ENCODE assay signal across 28 cellular contexts in the genomic region with DNA sequence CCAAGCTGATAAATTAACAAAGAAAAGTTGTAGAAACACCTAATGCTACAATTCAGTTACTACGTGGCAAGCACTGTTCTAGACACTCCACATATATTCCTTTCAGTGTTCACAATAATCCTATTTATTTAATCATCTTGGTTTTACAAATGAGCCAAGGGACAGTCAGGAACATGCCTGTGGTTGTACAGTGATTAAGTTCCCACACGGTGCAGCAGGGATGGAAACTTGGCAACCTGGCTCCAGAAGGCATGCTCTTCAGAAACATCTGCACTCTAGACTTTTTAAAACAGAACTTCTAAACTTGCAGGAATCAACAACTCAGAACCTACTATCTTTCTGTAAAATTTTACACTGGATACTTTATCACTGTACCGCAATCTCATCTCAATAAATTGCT. TPM values are rescaled to one million over a fixed set of nuclear protein-coding genes. Genes with fewer than 3 reads are reported as not detected.
DNase-seq lines count a peak whose midpoint lies in the region; ATAC-seq, FAIRE-seq and TF ChIP-seq lines count a peak whose summit lies in the region.
"Had no signal": no experiment of that assay in that cellular context is flagged by ENCODE, and none has a peak within 500 bp of the region (broad histone marks: within the 10 kb centered on the region; RNA-seq: fewer than 3 reads in every experiment).

No MANE protein-coding gene starts in this region.

- TF ChIP-seq CTCF in D721Med (IDR thresholded peaks at IDR 0.05; ENCODE audit: insufficient read depth, missing control alignments) (no peak), IMR-90 (conservative IDR thresholded peaks at IDR 0.05; ENCODE audit: low read depth, low read length) (no peak), brain microvascular endothelial cell (IDR thresholded peaks at IDR 0.05; ENCODE audit: low read depth, low read length, missing control alignments) (no peak), keratinocyte (optimal IDR thresholded peaks at IDR 0.05 in 1 of 3, IDR thresholded peaks at IDR 0.05 in 1 of 3, conservative IDR thresholded peaks at IDR 0.05 in 1 of 3; ENCODE audit: extremely low read depth in 1 of 3, insufficient read depth in 2 of 3, low read length in 3 of 3) (no peak), OCI-LY7 (conservative IDR thresholded peaks at IDR 0.05; ENCODE audit: low read length) (no peak), MM.1S (IDR thresholded peaks at IDR 0.05; ENCODE audit: low read length) (no peak)

- in situ Hi-C loops in IMR-90 (cut with MboI; ENCODE audit: low sequenced_read_pairs) (no loop called here), brain microvascular endothelial cell (cut with HindIII; ENCODE audit: low pct_ligation_motif_present, low sequenced_read_pairs) (no loop called here)

- no peaks in the 10 kb centered on the region for H3K27me3 ChIP-seq in IMR-90 (ENCODE audit: control insufficient read depth, insufficient read depth, low read length)
- H3K27me3 ChIP-seq in brain microvascular endothelial cell (replicated peaks) = no peaks in the 10 kb centered on the region
- H3K27me3 ChIP-seq in keratinocyte (ENCODE audit: control insufficient read depth, extremely low read depth, insufficient read depth, low read length) = no peaks in the 10 kb centered on the region
- no peaks in the 10 kb centered on the region for H3K27me3 ChIP-seq in MM.1S (replicated peaks; ENCODE audit: insufficient read depth, low read length)
- H3K27me3 ChIP-seq: left lung, neural progenitor cell, upper lobe of left lung had no signal

- H3K9me3 ChIP-seq in IMR-90 (ENCODE audit: control insufficient read depth, insufficient read depth, low read length) = no peaks in the 10 kb centered on the region
- H3K9me3 ChIP-seq in keratinocyte (ENCODE audit: control insufficient read depth, low read depth, low read length) = no peaks in the 10 kb centered on the region
- H3K9me3 ChIP-seq in OCI-LY7 (ENCODE audit: low read length) = no peaks in the 10 kb centered on the region
- H3K9me3 ChIP-seq in MM.1S (replicated peaks; ENCODE audit: insufficient read depth, low read length) = no peaks in the 10 kb centered on the region
- H3K9me3 ChIP-seq: left lung, SK-N-SH, upper lobe of left lung had no signal

- H3F3A ChIP-seq in MM.1S (ENCODE audit: insufficient read depth, low read length) = no peaks in the 10 kb centered on the region

- H4K91ac ChIP-seq in IMR-90 (ENCODE audit: insufficient read depth, low read depth, low read length) = no peak overlapping the region

- H3K4me3 ChIP-seq in IMR-90 (ENCODE audit: insufficient read depth, low read depth, low read length) = no peak overlapping the region
- no peak overlapping the region for H3K4me3 ChIP-seq in brain microvascular endothelial cell (ENCODE audit: low read depth, low read length)
- H3K4me3 ChIP-seq in keratinocyte (ENCODE audit: control insufficient read depth in 2 of 3, extremely low read depth in 1 of 3, insufficient read depth in 2 of 3, low read depth in 1 of 3, low read length in 3 of 3) = no peak overlapping the region
- no peak overlapping the region for H3K4me3 ChIP-seq in OCI-LY7 (ENCODE audit: low read depth, low read length, poor library complexity, severe bottlenecking)
- H3K4me3 ChIP-seq in MM.1S (ENCODE audit: low read length) = no peak overlapping the region
- H3K4me3 ChIP-seq: left lung, neural progenitor cell, upper lobe of left lung had no signal

- TF ChIP-seq POLR2A in IMR-90 (IDR thresholded peaks at IDR 0.05; ENCODE audit: low read depth, low read length) = no peak

- WGBS in IMR-90 (ENCODE audit: extremely low coverage in 2 of 2, insufficient read length in 1 of 2), 2 experiments = no CpG with 5 or more reads among the region's 3 CpGs

- H2BK20ac ChIP-seq in IMR-90 (ENCODE audit: low read depth, low read length) = no peak overlapping the region

- H3K79me2 ChIP-seq in keratinocyte (ENCODE audit: control insufficient read depth, insufficient read depth, low read length) = no peaks in the 10 kb centered on the region
- H3K79me2 ChIP-seq in OCI-LY7 (ENCODE audit: insufficient read depth, low read depth, low read length) = peaks cover 6% of the 10 kb centered on the region; the same call in 1 of the 2 replicates
- 0 out of 2 replicates have a peak, but pooled peaks cover 7% of the 10 kb centered on the region for H3K79me2 ChIP-seq in MM.1S (ENCODE audit: low read length)

- H3K9me2 ChIP-seq in OCI-LY7 (ENCODE audit: insufficient read depth, low read length) (no peaks in the 10 kb centered on the region), MM.1S (replicated peaks; ENCODE audit: insufficient read depth, low read length) (no peaks in the 10 kb centered on the region)
- H3K9me2 ChIP-seq: SK-N-SH had no signal

- no peak overlapping the region for H3K9ac ChIP-seq in IMR-90 (ENCODE audit: low read depth, low read length)
- H3K9ac ChIP-seq in keratinocyte (ENCODE audit: control insufficient read depth, extremely low read depth, insufficient read depth, low read length) = no peak overlapping the region
- no peak overlapping the region for H3K9ac ChIP-seq in MM.1S (ENCODE audit: low read length)
- H3K9ac ChIP-seq: neural progenitor cell, SK-N-SH had no signal

- intact Hi-C loops in IMR-90 (cut with micrococcal nuclease) = no loop called here
- intact Hi-C loops in OCI-LY7 (cut with micrococcal nuclease; ENCODE audit: unreplicated experiment) = no loop called here

- dilution Hi-C loops in IMR-90 (cut with HindIII; ENCODE audit: low sequenced_read_pairs, unreplicated experiment) (no loop called here), keratinocyte (cut with MboI; ENCODE audit: extremely low pct_ligation_motif_present, low sequenced_read_pairs) (no loop called here)

- H3K36me3 ChIP-seq in IMR-90 (ENCODE audit: control insufficient read depth, insufficient read depth, low read length) (peaks cover 6% of the 10 kb centered on the region; the same call in 1 of the 2 replicates), brain microvascular endothelial cell (replicated peaks) (no peaks in the 10 kb centered on the region), keratinocyte (ENCODE audit: control insufficient read depth in 2 of 2, extremely low read depth in 1 of 2, insufficient read depth in 2 of 2, low read length in 2 of 2) (peaks cover 0 to 2% of the 10 kb centered on the region in 2 experiments), OCI-LY7 (ENCODE audit: insufficient read depth, low read length) (peaks cover 77% of the 10 kb centered on the region), MM.1S (replicated peaks; ENCODE audit: insufficient read depth, low read length) (no peaks in the 10 kb centered on the region; the same call in 1 of the 2 replicates)
- H3K36me3 ChIP-seq: neural progenitor cell had no signal

- no peak overlapping the region for H3K4ac ChIP-seq in IMR-90 (ENCODE audit: low read depth, low read length)

- no peak overlapping the region for H2AK9ac ChIP-seq in IMR-90 (replicated peaks; ENCODE audit: low read depth, low read length, poor library complexity)

- H3K27ac ChIP-seq in IMR-90 (ENCODE audit: insufficient read depth, low read length) (no peak overlapping the region), brain microvascular endothelial cell (no peak overlapping the region), keratinocyte (ENCODE audit: control insufficient read depth, insufficient read depth, low read length) (no peak overlapping the region), OCI-LY7 (ENCODE audit: low read depth, low read length, poor library complexity, severe bottlenecking) (no peak overlapping the region), MM.1S (ENCODE audit: low read length) (no peak overlapping the region)
- H3K27ac ChIP-seq: HL-60, neural progenitor cell, upper lobe of left lung had no signal

- no peak overlapping the region for H3K56ac ChIP-seq in IMR-90 (ENCODE audit: extremely low read depth, insufficient read depth, low read length)

- no peak overlapping the region for H4K8ac ChIP-seq in IMR-90 (ENCODE audit: low read depth in 2 of 2, low read length in 2 of 2)

- no peak overlapping the region for H2AK5ac ChIP-seq in IMR-90 (ENCODE audit: low read depth, low read length)

- H3K23ac ChIP-seq in IMR-90 (ENCODE audit: low read depth, low read length) = no peak overlapping the region

- H4K20me1 ChIP-seq in IMR-90 (ENCODE audit: insufficient read depth, low read length) (no peaks in the 10 kb centered on the region), keratinocyte (ENCODE audit: control insufficient read depth, extremely low read depth, insufficient read depth, low read length) (no peaks in the 10 kb centered on the region), OCI-LY7 (ENCODE audit: insufficient read depth, low read length) (peaks cover 6% of the 10 kb centered on the region; the same call in 1 of the 2 replicates), MM.1S (ENCODE audit: insufficient read depth, low read length) (no peaks in the 10 kb centered on the region)

- no peak overlapping the region for H3K4me2 ChIP-seq in IMR-90 (ENCODE audit: low read depth, low read length)
- H3K4me2 ChIP-seq in keratinocyte (ENCODE audit: control insufficient read depth, extremely low read depth, insufficient read depth, low read depth, low read length) = no peak overlapping the region
- no peak overlapping the region for H3K4me2 ChIP-seq in OCI-LY7 (ENCODE audit: low read length)
- no peak overlapping the region for H3K4me2 ChIP-seq in MM.1S (ENCODE audit: low read depth, low read length)
- H3K4me2 ChIP-seq: neural progenitor cell, SK-N-SH had no signal

- no peak overlapping the region for H4K5ac ChIP-seq in IMR-90 (ENCODE audit: low read depth, low read length)

- no TSS peak for BruUV-seq in IMR-90 (replicated peaks; lab: Mats Ljungman, UMichigan)
- no TSS peak for BruUV-seq in OCI-LY7 (replicated peaks; lab: Mats Ljungman, UMichigan)

- H2AFZ ChIP-seq in IMR-90 (replicated peaks; ENCODE audit: low read length, poor library complexity) (no peak overlapping the region), keratinocyte (ENCODE audit: control insufficient read depth, low read length) (no peak overlapping the region), OCI-LY7 (ENCODE audit: low read length) (no peak overlapping the region), MM.1S (ENCODE audit: low read length) (no peak overlapping the region)
- H2AFZ ChIP-seq: neural progenitor cell had no signal

- H3K79me1 ChIP-seq in IMR-90 (ENCODE audit: low read depth in 1 of 2, low read length in 2 of 2) = no peaks in the 10 kb centered on the region

- H3K9me1 ChIP-seq in IMR-90 (ENCODE audit: insufficient read depth, low read length) (no peaks in the 10 kb centered on the region), keratinocyte (ENCODE audit: control insufficient read depth, extremely low read depth, insufficient read depth, low read length) (no peaks in the 10 kb centered on the region)

- no peak for DNase-seq in D721Med (ENCODE audit: insufficient read length, low spot score)
- peak; percentile 16 for DNase-seq in IMR-90
- peak; percentile 7 for DNase-seq in brain microvascular endothelial cell
- DNase-seq in keratinocyte (ENCODE audit: low read depth, low spot score) = no peak
- DNase-seq in OCI-LY7 (ENCODE audit: low spot score) = no peak
- no peak for DNase-seq in MM.1S
- no peak for DNase-seq in NCI-H2081 (lab: John Stamatoyannopoulos, UW)
- DNase-seq: activated CD4-positive, alpha-beta memory T cell treated with anti-CD3 and anti-CD28 coated beads for 36 hours; activated gamma-delta T cell; activated T-cell treated with anti-CD3 and anti-CD28 coated beads for 4 hours; amniotic stem cell; cerebellar nuclear complex; effector memory CD4-positive, alpha-beta T cell; head of caudate nucleus; left lung; MV-4-11; NCI-H187; NCI-H345; NK-92 treated with Interleukin-12 subunit alpha and Interleukin-12 subunit beta, amount 100 ng/mL, for 24 hours; SK-N-SH; stimulated activated CD8-positive, alpha-beta memory T cell treated with anti-CD3 and anti-CD28 coated beads, Interleukin-4, amount 100 ng/mL, for 48 hours; upper lobe of left lung had no signal

- no peak overlapping the region for H2BK5ac ChIP-seq in IMR-90 (ENCODE audit: low read depth, low read length, poor library complexity, severe bottlenecking)

- no peak overlapping the region for H3K14ac ChIP-seq in IMR-90 (replicated peaks; ENCODE audit: low read depth, low read length)

- no peak for TF ChIP-seq RAD21 in IMR-90 (IDR thresholded peaks at IDR 0.05; ENCODE audit: low read length)

- no peak overlapping the region for H3K18ac ChIP-seq in IMR-90 (ENCODE audit: low read depth, low read length)

- no peaks in the 10 kb centered on the region for H3K4me1 ChIP-seq in IMR-90 (ENCODE audit: control insufficient read depth, insufficient read depth, low read length)
- H3K4me1 ChIP-seq in keratinocyte (ENCODE audit: control insufficient read depth, extremely low read depth, insufficient read depth, low read length) = peaks cover 7% of the 10 kb centered on the region
- no peaks in the 10 kb centered on the region for H3K4me1 ChIP-seq in OCI-LY7 (ENCODE audit: insufficient read depth, low read length, poor library complexity, severe bottlenecking)
- H3K4me1 ChIP-seq in MM.1S (ENCODE audit: low read length) = no peaks in the 10 kb centered on the region

- no peak overlapping the region for H2BK15ac ChIP-seq in IMR-90 (ENCODE audit: low read depth, low read length)

- CTCF ChIA-PET in IMR-90 (lab: Yijun Ruan, JAX) = no interaction called here
- CTCF ChIA-PET in OCI-LY7 (lab: Charles Lee; ENCODE audit: unreplicated experiment) = no interaction called here

- POLR2A ChIA-PET in IMR-90 (lab: Charles Lee; ENCODE audit: unreplicated experiment) = no interaction called here
- POLR2A ChIA-PET in OCI-LY7 (lab: Charles Lee) = interaction anchor here (0.7 to 2.4 kb wide), 2 partner anchors 11 to 36 kb away, joined by 3 to 10 read pairs; no protein-coding TSS in a partner anchor

- no peak for ATAC-seq in IMR-90 (ENCODE audit: low read depth)
- ATAC-seq in HG02759 (IDR thresholded peaks at IDR 0.05; ENCODE audit: unreplicated experiment) = no peak
- ATAC-seq: esophagus mucosa, left lung, WTC11 had no signal

- no peak overlapping the region for H2BK120ac ChIP-seq in IMR-90 (ENCODE audit: low read depth, low read length)

- FAIRE-seq in D721Med (lab: Jason Lieb, UNC) = peak; percentile 82
- peak; percentile 59 for FAIRE-seq in keratinocyte (lab: Jason Lieb, UNC)
- FAIRE-seq: RCC 7860 had no signal

RNA-seq across cellular contexts. Expression of a gene that starts 32.1 kb away (rescaled TPM):
- total RNA-seq in IMR-90 (2012; rRNA removed) (12.2 and 12.8 TPM in 2 replicates), OCI-LY7 (2022) (66.6 and 94.1 TPM in 2 replicates)
- polyA plus RNA-seq in IMR-90 (2012; rRNA removed) (4.4 and 5.6 TPM in 2 replicates), keratinocyte (8.6 to 10.7 TPM (median 9.2 TPM) in 3 replicates)
- polyA plus RNA-seq in IMR-90 (2012; cell fraction: cytosol; rRNA removed) = 1.2 and 2.0 TPM in 2 replicates
- polyA plus RNA-seq in IMR-90 (2012; cell fraction: nucleus; rRNA removed; ENCODE audit: low replicate concordance) = 2.4 and 17.7 TPM in 2 replicates
- 8.3 TPM for polyA plus RNA-seq in keratinocyte (2011; ENCODE audit: low read depth)
- 3.8 and 8.9 TPM in 2 replicates for polyA plus RNA-seq in keratinocyte (2011; cell fraction: cytosol; rRNA removed)
- polyA plus RNA-seq in keratinocyte (2011; cell fraction: nucleus; rRNA removed) = 14.6 and 17.3 TPM in 2 replicates
- 6.2 and 8.5 TPM in 2 replicates for polyA plus RNA-seq in keratinocyte (2012; ENCODE audit: low replicate concordance)
- 3.8 to 16.7 TPM (median 12.2 TPM) in 3 replicates for polyA minus RNA-seq in keratinocyte
- 5.6 TPM for polyA minus RNA-seq in keratinocyte (2011; cell fraction: cytosol; rRNA and poly(A)+ RNA removed)
- polyA minus RNA-seq in keratinocyte (2011; cell fraction: nucleus; rRNA and poly(A)+ RNA removed) = 14.2 and 21.9 TPM in 2 replicates
- 23.2 and 34.3 TPM in 2 replicates for total RNA-seq in OCI-LY7 (2014; rRNA removed; shearing (Covaris generic))

Comparison
In these comparisons a context has a peak if more than half of its experiments do, and no peak if none do; other contexts are left out.
1. DNase-seq: peak in IMR-90 (single experiment) and brain microvascular endothelial cell (single experiment); none in D721Med (single experiment), keratinocyte (single experiment), OCI-LY7 (single experiment), MM.1S (single experiment) and NCI-H2081 (0 of 2).